Comparison of ENCODE assay signal across 8 cellular contexts in genomic region chr22:46432164-46433068, GRCh38.
A peak's percentile ranks its signal among the peaks of the same experiment; 100 is the strongest.
DNase-seq lines count a peak whose midpoint lies in the region; ATAC-seq and TF ChIP-seq lines count a peak whose summit lies in the region.

No MANE protein-coding gene starts in this region.

- H2AFZ ChIP-seq in ACC112 (ENCODE audit: low read length, unreplicated experiment) = peak overlapping the region; percentile 54
- peak overlapping the region; percentile 87 for H2AFZ ChIP-seq in KMS-11 (ENCODE audit: low read depth)

- no peaks in the 10 kb centered on the region for H3K9me3 Mint-ChIP-seq in activated naive CD4-positive, alpha-beta T cell treated with anti-CD3 and anti-CD28 coated beads for 36 hours

- peak overlapping the region; percentile 41; the same call in 1 of the 2 replicates for H3K4me2 ChIP-seq in KMS-11

- CTCF ChIA-PET in activated naive CD4-positive, alpha-beta T cell treated with anti-CD3 and anti-CD28 coated beads for 36 hours (lab: Charles Lee) = no interaction called here

- H3K79me2 ChIP-seq in ACC112 (ENCODE audit: control insufficient read depth, insufficient read depth, low read length, unreplicated experiment) (no peaks in the 10 kb centered on the region), KMS-11 (ENCODE audit: insufficient read depth, low read depth) (no peaks in the 10 kb centered on the region)

- H3K4me3 ChIP-seq in ACC112 (ENCODE audit: low read depth, low read length) = peak overlapping the region; percentile 78
- no peak overlapping the region for H3K4me3 ChIP-seq in KMS-11 (IDR thresholded peaks at IDR 0.05; ENCODE audit: insufficient read depth, low read depth, low read length)
- H3K4me3 ChIP-seq in muscle layer of duodenum (ENCODE audit: low read depth in 1 of 2, low read length in 2 of 2) = peak overlapping the region; percentile 48 to 74

- no peaks in the 10 kb centered on the region for H3K4me1 ChIP-seq in ACC112 (ENCODE audit: control insufficient read depth, insufficient read depth, low read length, unreplicated experiment)
- H3K4me1 ChIP-seq in KMS-11 (ENCODE audit: low read depth, poor library complexity, severe bottlenecking) = peaks cover 4% of the 10 kb centered on the region
- H3K4me1 ChIP-seq in muscle layer of duodenum (ENCODE audit: control insufficient read depth in 1 of 2, insufficient read depth in 2 of 2, low read length in 2 of 2) = no peaks in the 10 kb centered on the region

- H3K4me1 Mint-ChIP-seq in activated naive CD4-positive, alpha-beta T cell treated with anti-CD3 and anti-CD28 coated beads for 36 hours (ENCODE audit: low read depth) = peaks cover 9% of the 10 kb centered on the region

- no peaks in the 10 kb centered on the region for H3K9me3 ChIP-seq in muscle layer of duodenum (ENCODE audit: control insufficient read depth in 1 of 2, low read length in 2 of 2)

- H3K4me3 Mint-ChIP-seq in activated naive CD4-positive, alpha-beta T cell treated with anti-CD3 and anti-CD28 coated beads for 36 hours = peak overlapping the region; percentile 61

- peak overlapping the region; percentile 31; the same call in 1 of the 2 replicates for H3K9ac ChIP-seq in KMS-11

- H3K36me3 ChIP-seq in ACC112 (ENCODE audit: insufficient read depth, low read length) (no peaks in the 10 kb centered on the region), KMS-11 (ENCODE audit: insufficient read depth) (no peaks in the 10 kb centered on the region), muscle layer of duodenum (ENCODE audit: control insufficient read depth in 1 of 2, insufficient read depth in 2 of 2, low read length in 2 of 2) (no peaks in the 10 kb centered on the region)

- intact Hi-C loops in activated naive CD4-positive, alpha-beta T cell treated with anti-CD3 and anti-CD28 coated beads for 36 hours (cut with micrococcal nuclease) = no loop called here

- ATAC-seq in HG02840 (IDR thresholded peaks at IDR 0.05; ENCODE audit: low FRiP score, unreplicated experiment) = no peak
- no peak for ATAC-seq in GM19324 (IDR thresholded peaks at IDR 0.05; ENCODE audit: low FRiP score, unreplicated experiment)

- no peak for TF ChIP-seq CTCF in KMS-11 (conservative IDR thresholded peaks at IDR 0.05; ENCODE audit: low read depth, low read length)

- peak; percentile 62 for DNase-seq in activated naive CD4-positive, alpha-beta T cell treated with anti-CD3 and anti-CD28 coated beads for 36 hours
- DNase-seq in G401 (ENCODE audit: low spot score) (no peak), DMS114 treated with DMSO at 0.1 percent for 48 hours (lab: John Stamatoyannopoulos, UW; ENCODE audit: unreplicated experiment) (no peak)

- in situ Hi-C loops in G401 (cut with HindIII; ENCODE audit: low sequenced_read_pairs) = no loop called here

- H3K27me3 Mint-ChIP-seq in activated naive CD4-positive, alpha-beta T cell treated with anti-CD3 and anti-CD28 coated beads for 36 hours (ENCODE audit: low read depth) = no peaks in the 10 kb centered on the region

- H3K27ac Mint-ChIP-seq in activated naive CD4-positive, alpha-beta T cell treated with anti-CD3 and anti-CD28 coated beads for 36 hours = peak overlapping the region; percentile 54

- no peaks in the 10 kb centered on the region for H3K27me3 ChIP-seq in ACC112 (ENCODE audit: insufficient read depth, low read length)
- peaks cover 15% of the 10 kb centered on the region; the same call in 1 of the 2 replicates for H3K27me3 ChIP-seq in KMS-11 (ENCODE audit: insufficient read depth, low read depth)
- H3K27me3 ChIP-seq in muscle layer of duodenum (ENCODE audit: low read depth, low read length) = no peaks in the 10 kb centered on the region

- H4K20me1 ChIP-seq in KMS-11 (ENCODE audit: insufficient read depth) = no peaks in the 10 kb centered on the region

- H3K27ac ChIP-seq in ACC112 (ENCODE audit: low read depth, low read length) (no peak overlapping the region), KMS-11 (no peak overlapping the region), muscle layer of duodenum (ENCODE audit: low read length) (peak overlapping the region; percentile 67)

- no peaks in the 10 kb centered on the region for H3K36me3 Mint-ChIP-seq in activated naive CD4-positive, alpha-beta T cell treated with anti-CD3 and anti-CD28 coated beads for 36 hours (ENCODE audit: low read depth)
